In the genomic region with DNA sequence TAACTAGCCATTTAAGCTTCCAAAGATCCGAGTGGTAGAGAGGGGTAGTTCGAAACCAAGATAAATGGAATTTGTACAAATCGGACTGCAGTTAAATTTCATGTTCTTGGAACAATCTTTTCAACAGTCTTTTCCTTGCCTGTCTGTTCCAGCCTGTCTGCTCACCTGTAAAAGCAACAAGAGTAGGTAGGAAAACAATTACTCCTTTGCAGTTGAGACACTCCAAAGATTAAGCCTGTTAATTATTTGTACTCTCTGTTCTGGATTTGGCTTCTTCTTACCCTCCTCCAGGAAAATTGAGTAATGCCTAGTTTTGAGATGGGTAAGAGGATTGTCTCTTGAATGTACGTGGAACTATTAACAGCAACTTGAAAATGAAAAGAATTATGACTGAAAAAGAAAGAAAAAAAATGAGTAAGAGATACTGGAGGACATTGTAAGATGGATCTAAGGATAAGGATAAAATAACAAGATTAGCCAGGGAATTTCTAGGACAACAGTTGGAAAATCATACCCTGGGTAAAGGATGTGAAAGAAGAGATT, we compare ENCODE assay signal across 24 cellular contexts. TPM values are rescaled to one million over a fixed set of nuclear protein-coding genes. Genes with fewer than 3 reads are reported as not detected.
A peak's percentile ranks its signal among the peaks of the same experiment; 100 is the strongest.
DNase-seq lines count a peak whose midpoint lies in the region; FAIRE-seq and TF ChIP-seq lines count a peak whose summit lies in the region.
"Had no signal": no experiment of that assay in that cellular context is flagged by ENCODE, and none has a peak within 500 bp of the region (broad histone marks: within the 10 kb centered on the region; RNA-seq: fewer than 3 reads in every experiment).

No MANE protein-coding gene starts in this region.

- H3K4me1 ChIP-seq in KMS-11 (ENCODE audit: low read depth, poor library complexity, severe bottlenecking) (peaks cover 22% of the 10 kb centered on the region), astrocyte (ENCODE audit: insufficient read depth, low read length) (peaks cover 28% of the 10 kb centered on the region)

- no peak overlapping the region for H3K4me3 Mint-ChIP-seq in activated CD4-positive, alpha-beta T cell treated with anti-CD3 and anti-CD28 coated beads, Interleukin-2, amount 10 ng/mL, durations not matched to agents 7 days and 5 days
- no peak overlapping the region for H3K4me3 Mint-ChIP-seq in activated CD4-positive, alpha-beta T cell treated with anti-CD3 and anti-CD28 coated beads, Interleukin-2, amount 10 ng/mL, durations not matched to agents 24 days and 14 days
- H3K4me3 Mint-ChIP-seq in astrocyte (ENCODE audit: unreplicated experiment) = no peak overlapping the region
- H3K4me3 Mint-ChIP-seq: central memory CD8-positive, alpha-beta T cell; IgD-negative memory B cell; naive thymus-derived CD8-positive, alpha-beta T cell had no signal

- peak overlapping the region; percentile 73; the same call in 1 of the 2 replicates for H3K4me2 ChIP-seq in KMS-11
- H3K4me2 ChIP-seq in astrocyte (ENCODE audit: low read length) = no peak overlapping the region

- DNase-seq in activated CD4-positive, alpha-beta T cell treated with anti-CD3 and anti-CD28 coated beads, Interleukin-2, amount 10 ng/mL, durations not matched to agents 7 days and 5 days = no peak
- DNase-seq in activated CD4-positive, alpha-beta T cell treated with anti-CD3 and anti-CD28 coated beads, Interleukin-2, amount 10 ng/mL, durations not matched to agents 24 days and 14 days = no peak
- DNase-seq in astrocyte (ENCODE audit: low read depth) (no peak), renal cortical epithelial cell (ENCODE audit: low read depth) (peak; percentile 32), NCI-H2196 (lab: John Stamatoyannopoulos, UW; ENCODE audit: unreplicated experiment) (no peak), DMS153 (lab: John Stamatoyannopoulos, UW) (no peak)
- DNase-seq in activated CD4-positive, CD25-positive, alpha-beta regulatory T cell treated with anti-CD3 and anti-CD28 coated beads, Interleukin-2, amount 50 U/mL, for 72 hours = no peak
- DNase-seq: activated CD8-positive, alpha-beta memory T cell treated with anti-CD3 and anti-CD28 coated beads, Interleukin-2, amount 50 U/mL, for 4 hours; aorta; COR-L47; dorsolateral prefrontal cortex; mesendoderm; naive thymus-derived CD8-positive, alpha-beta T cell; NCI-H2171 treated with DMSO at 0.1 percent for 48 hours; NCI-H526 treated with DMSO at 0.1 percent for 48 hours; posterior cingulate gyrus; stimulated activated CD4-positive, alpha-beta T cell treated with anti-CD3 and anti-CD28 coated beads, Interleukin-15, amount 100 ng/mL, for 24 hours had no signal

- H3K79me2 ChIP-seq in KMS-11 (ENCODE audit: insufficient read depth, low read depth) (no peaks in the 10 kb centered on the region), astrocyte (ENCODE audit: insufficient read depth, low read length) (no peaks in the 10 kb centered on the region)

- peaks cover 6% of the 10 kb centered on the region for H3K36me3 Mint-ChIP-seq in activated CD4-positive, alpha-beta T cell treated with anti-CD3 and anti-CD28 coated beads, Interleukin-2, amount 10 ng/mL, durations not matched to agents 7 days and 5 days (ENCODE audit: low read depth)
- no peaks in the 10 kb centered on the region for H3K36me3 Mint-ChIP-seq in activated CD4-positive, alpha-beta T cell treated with anti-CD3 and anti-CD28 coated beads, Interleukin-2, amount 10 ng/mL, durations not matched to agents 24 days and 14 days (ENCODE audit: low read depth)
- no peaks in the 10 kb centered on the region for H3K36me3 Mint-ChIP-seq in astrocyte (ENCODE audit: low read depth, unreplicated experiment)
- H3K36me3 Mint-ChIP-seq: IgD-negative memory B cell had no signal

- intact Hi-C loops in activated CD4-positive, alpha-beta T cell treated with anti-CD3 and anti-CD28 coated beads, Interleukin-2, amount 10 ng/mL, durations not matched to agents 24 days and 14 days (cut with micrococcal nuclease) = loop anchor here (1.0 kb wide), 1 partner anchor 9 kb away; no protein-coding TSS in a partner anchor

- peaks cover 25% of the 10 kb centered on the region for H3K4me1 Mint-ChIP-seq in activated CD4-positive, alpha-beta T cell treated with anti-CD3 and anti-CD28 coated beads, Interleukin-2, amount 10 ng/mL, durations not matched to agents 7 days and 5 days
- peaks cover 16% of the 10 kb centered on the region for H3K4me1 Mint-ChIP-seq in activated CD4-positive, alpha-beta T cell treated with anti-CD3 and anti-CD28 coated beads, Interleukin-2, amount 10 ng/mL, durations not matched to agents 24 days and 14 days
- peaks cover 22% of the 10 kb centered on the region for H3K4me1 Mint-ChIP-seq in astrocyte (ENCODE audit: low read depth, unreplicated experiment)
- H3K4me1 Mint-ChIP-seq: central memory CD8-positive, alpha-beta T cell had no signal

- no peak for TF ChIP-seq CTCF in KMS-11 (conservative IDR thresholded peaks at IDR 0.05; ENCODE audit: low read depth, low read length)
- no peak for TF ChIP-seq CTCF in astrocyte (IDR thresholded peaks at IDR 0.05; ENCODE audit: insufficient read depth, low read depth, low read length)

- CTCF ChIA-PET in activated CD4-positive, alpha-beta T cell treated with anti-CD3 and anti-CD28 coated beads, Interleukin-2, amount 10 ng/mL, durations not matched to agents 7 days and 5 days (lab: Charles Lee) = no interaction called here

- H2AFZ ChIP-seq in KMS-11 (ENCODE audit: low read depth) = no peak overlapping the region
- H2AFZ ChIP-seq in astrocyte (ENCODE audit: low read depth, low read length) = no peak overlapping the region

- H3K27me3 ChIP-seq in KMS-11 (ENCODE audit: insufficient read depth, low read depth) (no peaks in the 10 kb centered on the region), astrocyte (ENCODE audit: insufficient read depth, low read length) (no peaks in the 10 kb centered on the region)
- H3K27me3 ChIP-seq: dorsolateral prefrontal cortex had no signal

- H3K9ac ChIP-seq in KMS-11 = no peak overlapping the region
- no peak overlapping the region for H3K9ac ChIP-seq in astrocyte (ENCODE audit: low read length)

- FAIRE-seq in astrocyte (lab: Jason Lieb, UNC) = peak; percentile 59
- FAIRE-seq: endothelial cell of umbilical vein had no signal

- H3K27ac Mint-ChIP-seq in activated CD4-positive, alpha-beta T cell treated with anti-CD3 and anti-CD28 coated beads, Interleukin-2, amount 10 ng/mL, durations not matched to agents 7 days and 5 days = peak overlapping the region; percentile 74
- no peak overlapping the region for H3K27ac Mint-ChIP-seq in activated CD4-positive, alpha-beta T cell treated with anti-CD3 and anti-CD28 coated beads, Interleukin-2, amount 10 ng/mL, durations not matched to agents 24 days and 14 days
- no peak overlapping the region for H3K27ac Mint-ChIP-seq in astrocyte (ENCODE audit: unreplicated experiment)
- H3K27ac Mint-ChIP-seq: IgD-negative memory B cell had no signal

- H3K27ac ChIP-seq in KMS-11 (no peak overlapping the region), astrocyte (ENCODE audit: low read depth, low read length) (no peak overlapping the region)
- H3K27ac ChIP-seq: dorsolateral prefrontal cortex had no signal

- POLR2A ChIA-PET in activated CD4-positive, alpha-beta T cell treated with anti-CD3 and anti-CD28 coated beads, Interleukin-2, amount 10 ng/mL, durations not matched to agents 7 days and 5 days (lab: Charles Lee) = no interaction called here

- no peaks in the 10 kb centered on the region for H3K9me3 ChIP-seq in astrocyte (ENCODE audit: insufficient read depth, low read depth, low read length)

- peaks cover 4% of the 10 kb centered on the region for H3K27me3 Mint-ChIP-seq in activated CD4-positive, alpha-beta T cell treated with anti-CD3 and anti-CD28 coated beads, Interleukin-2, amount 10 ng/mL, durations not matched to agents 7 days and 5 days
- H3K27me3 Mint-ChIP-seq in activated CD4-positive, alpha-beta T cell treated with anti-CD3 and anti-CD28 coated beads, Interleukin-2, amount 10 ng/mL, durations not matched to agents 24 days and 14 days = peaks cover 10% of the 10 kb centered on the region
- H3K27me3 Mint-ChIP-seq in astrocyte (ENCODE audit: low read depth, unreplicated experiment) = no peaks in the 10 kb centered on the region
- H3K27me3 Mint-ChIP-seq: central memory CD8-positive, alpha-beta T cell; naive thymus-derived CD8-positive, alpha-beta T cell had no signal

- H3K36me3 ChIP-seq in KMS-11 (ENCODE audit: insufficient read depth) (no peaks in the 10 kb centered on the region; the same call in 1 of the 2 replicates), astrocyte (ENCODE audit: insufficient read depth, low read length) (no peaks in the 10 kb centered on the region)

- peaks cover 8% of the 10 kb centered on the region for H3K9me3 Mint-ChIP-seq in activated CD4-positive, alpha-beta T cell treated with anti-CD3 and anti-CD28 coated beads, Interleukin-2, amount 10 ng/mL, durations not matched to agents 7 days and 5 days
- H3K9me3 Mint-ChIP-seq in activated CD4-positive, alpha-beta T cell treated with anti-CD3 and anti-CD28 coated beads, Interleukin-2, amount 10 ng/mL, durations not matched to agents 24 days and 14 days = peaks cover 3% of the 10 kb centered on the region
- no peaks in the 10 kb centered on the region for H3K9me3 Mint-ChIP-seq in astrocyte (ENCODE audit: unreplicated experiment)
- H3K9me3 Mint-ChIP-seq: central memory CD8-positive, alpha-beta T cell had no signal

- H4K20me1 ChIP-seq in KMS-11 (ENCODE audit: insufficient read depth) (no peaks in the 10 kb centered on the region), astrocyte (ENCODE audit: insufficient read depth, low read length) (no peaks in the 10 kb centered on the region)

- no peak overlapping the region for H3K4me3 ChIP-seq in KMS-11 (IDR thresholded peaks at IDR 0.05; ENCODE audit: insufficient read depth, low read depth, low read length)
- H3K4me3 ChIP-seq in astrocyte (ENCODE audit: insufficient read depth, low read depth, low read length) = no peak overlapping the region
- H3K4me3 ChIP-seq: dorsolateral prefrontal cortex had no signal

RNA-seq across cellular contexts. Expression of gene SPAAR, which starts 24.3 kb away (rescaled TPM):
- total RNA-seq in activated CD4-positive, alpha-beta T cell treated with anti-CD3 and anti-CD28 coated beads, Interleukin-2, amount 10 ng/mL, durations not matched to agents 7 days and 5 days = not detected
- not detected in 2 replicates for total RNA-seq in activated CD4-positive, alpha-beta T cell treated with anti-CD3 and anti-CD28 coated beads, Interleukin-2, amount 10 ng/mL, durations not matched to agents 24 days and 14 days
- total RNA-seq in astrocyte (0.17 and 0.18 TPM in 2 replicates), renal cortical epithelial cell (0.17 TPM in 1 of 2 replicates, not detected in the other)
- total RNA-seq: naive thymus-derived CD8-positive, alpha-beta T cell; urinary bladder had no signal

RNA-seq across cellular contexts. Expression of gene OR2S2, which starts 24.4 kb away (rescaled TPM):
- total RNA-seq in activated CD4-positive, alpha-beta T cell treated with anti-CD3 and anti-CD28 coated beads, Interleukin-2, amount 10 ng/mL, durations not matched to agents 7 days and 5 days = not detected
- total RNA-seq in activated CD4-positive, alpha-beta T cell treated with anti-CD3 and anti-CD28 coated beads, Interleukin-2, amount 10 ng/mL, durations not matched to agents 24 days and 14 days = not detected in 2 replicates
- not detected in 2 replicates for total RNA-seq in astrocyte
- not detected in 2 replicates for total RNA-seq in renal cortical epithelial cell
- total RNA-seq: A673; aorta; endothelial cell of umbilical vein; naive thymus-derived CD8-positive, alpha-beta T cell; sciatic nerve; urinary bladder had no signal

RNA-seq across cellular contexts. Expression of gene HRCT1, which starts 27.6 kb away (rescaled TPM):
- not detected for total RNA-seq in activated CD4-positive, alpha-beta T cell treated with anti-CD3 and anti-CD28 coated beads, Interleukin-2, amount 10 ng/mL, durations not matched to agents 7 days and 5 days
- not detected in 2 replicates for total RNA-seq in activated CD4-positive, alpha-beta T cell treated with anti-CD3 and anti-CD28 coated beads, Interleukin-2, amount 10 ng/mL, durations not matched to agents 24 days and 14 days
- total RNA-seq in astrocyte (0.39 and 0.62 TPM in 2 replicates), renal cortical epithelial cell (0.45 TPM in 1 of 2 replicates, not detected in the other)
- total RNA-seq: A673; naive thymus-derived CD8-positive, alpha-beta T cell had no signal
